ENCODE assay signal across 13 cellular contexts in the genomic region with DNA sequence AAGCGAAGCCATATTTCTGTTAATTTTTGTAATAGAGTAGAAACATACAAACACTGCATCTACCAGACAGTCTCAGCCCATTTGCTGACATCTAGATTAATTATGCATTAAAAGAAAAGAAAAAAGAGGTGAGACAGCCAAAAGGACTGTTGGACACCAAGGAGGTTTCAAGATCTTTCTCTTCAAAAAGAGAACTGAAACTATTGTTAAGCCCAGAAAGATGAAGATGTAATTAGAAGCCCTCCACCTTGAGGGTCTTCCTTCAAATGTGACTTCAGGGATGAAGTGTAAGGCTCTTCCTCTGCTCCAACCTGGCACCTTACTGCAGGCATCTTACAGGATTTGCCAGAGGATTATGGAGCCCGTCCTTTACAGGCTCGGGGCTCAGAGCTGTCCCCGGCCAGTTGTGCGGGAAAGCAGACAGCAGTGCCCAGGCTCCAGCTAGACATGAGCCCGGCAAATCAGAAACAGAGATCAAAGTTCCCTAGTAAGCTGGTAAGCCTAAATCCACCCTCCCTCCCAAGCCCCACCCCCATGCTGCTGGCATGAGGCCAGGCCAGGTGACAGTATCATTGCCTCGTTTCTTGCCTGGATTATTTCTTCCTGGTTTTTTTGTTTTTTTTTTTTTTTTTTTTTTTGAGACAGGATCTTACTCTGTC. TPM values are rescaled to one million over a fixed set of nuclear protein-coding genes. Genes with fewer than 3 reads are reported as not detected.
DNase-seq lines count a peak whose midpoint lies in the region; ATAC-seq and TF ChIP-seq lines count a peak whose summit lies in the region.
"Had no signal": no experiment of that assay in that cellular context is flagged by ENCODE, and none has a peak within 500 bp of the region (broad histone marks: within the 10 kb centered on the region; RNA-seq: fewer than 3 reads in every experiment).

No MANE protein-coding gene starts in this region.

- DNase-seq in left ventricle myocardium superior (peak; percentile 31), left ventricle myocardium inferior (no peak), NCI-H1105 treated with DMSO at 0.1 percent for 48 hours (lab: John Stamatoyannopoulos, UW) (peak; percentile 23), NCI-H1436 (lab: John Stamatoyannopoulos, UW) (no peak)
- no peak for DNase-seq in central memory CD8-positive, alpha-beta T cell (ENCODE audit: low spot score in 2 of 2)
- no peak for DNase-seq in stimulated activated naive B cell treated with anti-CD40 and anti-IgM and Interleukin-4, amounts not matched to agents 10 μg/mL and 1 μg/mL and 100 μg/mL, for 72 hours
- DNase-seq: activated CD4-positive, alpha-beta T cell treated with anti-CD3 and anti-CD28 coated beads, Interleukin-2, amount 50 U/mL, for 48 hours; adrenal gland; COR-L47; nucleus accumbens; tibial artery had no signal

- no peaks in the 10 kb centered on the region for H3K9me3 ChIP-seq in left ventricle myocardium inferior (replicated peaks)
- H3K9me3 ChIP-seq: adrenal gland, tibial artery had no signal

- ATAC-seq in left ventricle myocardium superior (no peak), HG03342 (IDR thresholded peaks at IDR 0.05; ENCODE audit: unreplicated experiment) (no peak), HG02759 (IDR thresholded peaks at IDR 0.05; ENCODE audit: unreplicated experiment) (no peak)
- ATAC-seq in central memory CD8-positive, alpha-beta T cell (replicated peaks; ENCODE audit: extremely low read depth, poor library complexity, severe bottlenecking) = no peak
- ATAC-seq in stimulated activated naive B cell treated with anti-CD40 and anti-IgM and Interleukin-4, amounts not matched to agents 10 μg/mL and 1 μg/mL and 100 μg/mL, for 72 hours (replicated peaks) = peak in 1 of 2 donors; percentile 36

- H3K27ac ChIP-seq in left ventricle myocardium inferior (replicated peaks) = no peak overlapping the region
- H3K27ac ChIP-seq: adrenal gland, tibial artery had no signal

- H3K27me3 Mint-ChIP-seq in central memory CD8-positive, alpha-beta T cell = no peaks in the 10 kb centered on the region
- no peaks in the 10 kb centered on the region for H3K27me3 Mint-ChIP-seq in stimulated activated naive B cell treated with anti-CD40 and anti-IgM and Interleukin-4, amounts not matched to agents 10 μg/mL and 1 μg/mL and 100 μg/mL, for 72 hours

- no peaks in the 10 kb centered on the region for H3K4me1 Mint-ChIP-seq in central memory CD8-positive, alpha-beta T cell
- H3K4me1 Mint-ChIP-seq in stimulated activated naive B cell treated with anti-CD40 and anti-IgM and Interleukin-4, amounts not matched to agents 10 μg/mL and 1 μg/mL and 100 μg/mL, for 72 hours = peaks cover 9 to 18% of the 10 kb centered on the region in 2 donors

- H3K36me3 Mint-ChIP-seq in central memory CD8-positive, alpha-beta T cell (ENCODE audit: insufficient read depth) = peaks cover 15% of the 10 kb centered on the region
- H3K36me3 Mint-ChIP-seq in stimulated activated naive B cell treated with anti-CD40 and anti-IgM and Interleukin-4, amounts not matched to agents 10 μg/mL and 1 μg/mL and 100 μg/mL, for 72 hours = peaks cover 38 to 58% of the 10 kb centered on the region in 2 donors

- H3K4me1 ChIP-seq in left ventricle myocardium inferior = no peaks in the 10 kb centered on the region
- H3K4me1 ChIP-seq: adrenal gland, tibial artery had no signal

- peak overlapping the region; percentile 32 for H3K27ac Mint-ChIP-seq in central memory CD8-positive, alpha-beta T cell (ENCODE audit: low read depth)
- H3K27ac Mint-ChIP-seq in stimulated activated naive B cell treated with anti-CD40 and anti-IgM and Interleukin-4, amounts not matched to agents 10 μg/mL and 1 μg/mL and 100 μg/mL, for 72 hours = peak overlapping the region; percentile 47

- H3K36me3 ChIP-seq in left ventricle myocardium inferior = peaks cover 47% of the 10 kb centered on the region

- no peak overlapping the region for H3K4me3 ChIP-seq in left ventricle myocardium inferior
- H3K4me3 ChIP-seq: adrenal gland, tibial artery had no signal

- intact Hi-C loops in left ventricle myocardium superior (cut with micrococcal nuclease) = no loop called here
- intact Hi-C loops in left ventricle myocardium inferior (cut with micrococcal nuclease) = no loop called here

- no peaks in the 10 kb centered on the region for H3K27me3 ChIP-seq in left ventricle myocardium inferior (ENCODE audit: low read depth)
- H3K27me3 ChIP-seq: adrenal gland, tibial artery had no signal

- no peaks in the 10 kb centered on the region for H3K9me3 Mint-ChIP-seq in central memory CD8-positive, alpha-beta T cell
- no peaks in the 10 kb centered on the region for H3K9me3 Mint-ChIP-seq in stimulated activated naive B cell treated with anti-CD40 and anti-IgM and Interleukin-4, amounts not matched to agents 10 μg/mL and 1 μg/mL and 100 μg/mL, for 72 hours

- TF ChIP-seq CTCF in left ventricle myocardium inferior (IDR thresholded peaks at IDR 0.05; ENCODE audit: borderline replicate concordance) = no peak

- H3K4me3 Mint-ChIP-seq in central memory CD8-positive, alpha-beta T cell = no peak overlapping the region
- no peak overlapping the region for H3K4me3 Mint-ChIP-seq in stimulated activated naive B cell treated with anti-CD40 and anti-IgM and Interleukin-4, amounts not matched to agents 10 μg/mL and 1 μg/mL and 100 μg/mL, for 72 hours

RNA-seq across cellular contexts. Expression of a gene that starts 38.9 kb away (rescaled TPM):
- total RNA-seq in left ventricle myocardium superior = 153 TPM
- total RNA-seq in left ventricle myocardium inferior = 195 TPM

Comparison
In these comparisons a context has a peak if more than half of its experiments do, and no peak if none do; other contexts are left out.
1. DNase-seq: peak in left ventricle myocardium superior (single experiment) and NCI-H1105 treated with DMSO at 0.1 percent for 48 hours (single experiment); none in left ventricle myocardium inferior (single experiment), central memory CD8-positive, alpha-beta T cell (0 of 2), stimulated activated naive B cell treated with anti-CD40 and anti-IgM and Interleukin-4, amounts not matched to agents 10 μg/mL and 1 μg/mL and 100 μg/mL, for 72 hours (single experiment) and NCI-H1436 (single experiment).